In genomic region chr17:4544656-4545216, GRCh38 we compare ENCODE assay signal across 17 cellular contexts. TPM values are rescaled to one million over a fixed set of nuclear protein-coding genes. Genes with fewer than 3 reads are reported as not detected.
"Had no signal": no experiment of that assay in that cellular context is flagged by ENCODE, and none has a peak within 500 bp of the region (broad histone marks: within the 10 kb centered on the region; RNA-seq: fewer than 3 reads in every experiment).

No MANE protein-coding gene starts in this region.

- ATAC-seq: left lobe of liver; pancreas; stimulated activated memory B cell treated with anti-CD40 and anti-IgM and Interleukin-4, amounts not matched to agents 10 μg/mL and 1 μg/mL and 100 μg/mL, for 72 hours; upper lobe of right lung had no signal

- H3K4me3 ChIP-seq: esophagus muscularis mucosa, pancreas, skin epidermis, upper lobe of right lung had no signal

- H3K27ac ChIP-seq: esophagus muscularis mucosa, pancreas, skin epidermis, upper lobe of right lung had no signal

- H3K27me3 ChIP-seq: esophagus muscularis mucosa, pancreas, upper lobe of right lung had no signal

- H3K9me3 ChIP-seq: esophagus muscularis mucosa, pancreas, upper lobe of right lung had no signal

- DNase-seq: activated CD4-positive, alpha-beta T cell treated with anti-CD3 and anti-CD28 coated beads, Interleukin-2, amount 50 U/mL, for 1 hour; activated naive CD4-positive, alpha-beta T cell treated with anti-CD3 and anti-CD28 coated beads, Interleukin-2, amount 10 ng/mL, durations not matched to agents 7 days and 5 days; activated T-cell treated with anti-CD3 and anti-CD28 coated beads for 4 hours; dermis blood vessel endothelial cell; glutamatergic neuron; mesendoderm; retina; upper lobe of right lung had no signal

- H3K4me1 ChIP-seq: pancreas had no signal

- FAIRE-seq: pancreas had no signal

RNA-seq across cellular contexts. Expression of gene GGT6, which starts 15.6 kb away (rescaled TPM):
- total RNA-seq: activated CD8-positive, alpha-beta memory T cell treated with anti-CD3 and anti-CD28 coated beads for 36 hours; activated T-helper 2 cell treated with anti-CD3 and anti-CD28 coated beads, Interferon-gamma antibody, Interleukin-2, Interleukin-4, amounts not matched to agents 10 μg/mL and 5 μg/mL and 100 μg/mL, durations not matched to agents 14 hours and 24 hours and 36 hours; dermis blood vessel endothelial cell; esophagus muscularis mucosa; fibroblast of villous mesenchyme had no signal
- polyA plus RNA-seq: neural cell had no signal

RNA-seq across cellular contexts. Expression of gene SMTNL2, which starts 39.6 kb away (rescaled TPM):
- total RNA-seq: activated CD8-positive, alpha-beta memory T cell treated with anti-CD3 and anti-CD28 coated beads for 36 hours; activated T-helper 2 cell treated with anti-CD3 and anti-CD28 coated beads, Interferon-gamma antibody, Interleukin-2, Interleukin-4, amounts not matched to agents 10 μg/mL and 5 μg/mL and 100 μg/mL, durations not matched to agents 14 hours and 24 hours and 36 hours; fibroblast of villous mesenchyme; left lobe of liver had no signal
